8 cellular contexts compared by ENCODE assay signal in the genomic region with DNA sequence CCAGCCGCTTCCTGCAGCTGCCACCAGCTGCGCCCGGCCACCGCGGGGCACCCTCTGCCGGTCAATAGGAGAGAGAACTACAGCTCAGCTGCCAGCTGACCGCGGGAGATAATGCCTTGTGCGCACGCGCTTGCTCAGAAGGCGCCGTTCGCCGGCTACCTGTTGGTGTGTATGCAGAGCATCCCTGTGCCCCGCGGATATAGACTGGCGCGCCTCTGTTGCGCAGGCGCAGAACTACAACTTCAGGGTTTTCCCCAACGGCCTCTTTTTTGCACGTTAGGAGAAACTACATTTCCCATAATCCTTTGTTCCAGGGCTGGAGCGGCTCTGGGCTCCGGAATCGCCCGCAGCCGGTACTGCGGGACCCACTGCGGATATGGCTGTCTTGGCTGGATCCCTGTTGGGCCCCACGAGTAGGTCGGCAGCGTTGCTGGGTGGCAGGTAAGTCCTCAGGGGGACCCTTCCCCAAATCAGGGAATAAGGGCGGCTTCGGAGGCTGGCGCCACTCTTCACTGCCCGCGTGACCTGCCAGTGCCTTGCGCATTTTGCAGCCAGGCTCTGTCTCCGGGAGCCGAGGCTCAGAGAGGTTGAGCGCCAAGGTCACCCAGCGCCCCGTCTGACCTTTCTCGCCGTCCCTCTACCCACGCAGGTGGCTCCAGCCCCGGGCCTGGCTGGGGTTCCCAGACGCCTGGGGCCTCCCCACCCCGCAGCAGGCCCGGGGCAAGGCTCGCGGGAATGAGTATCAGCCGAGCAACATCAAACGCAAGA. TPM values are rescaled to one million over a fixed set of nuclear protein-coding genes. Genes with fewer than 3 reads are reported as not detected.
A peak's percentile ranks its signal among the peaks of the same experiment; 100 is the strongest.
DNase-seq lines count a peak whose midpoint lies in the region; ATAC-seq lines count a peak whose summit lies in the region.

A gene (plus strand): TSS at position 356 of the 768 bp plus-strand sequence. CDS start 21 bp downstream, at position 377.

- H3K4me3 ChIP-seq in BLaER1: peak within 1 kb of the TSS; percentile 88

- CTCF ChIA-PET in activated CD4-positive, alpha-beta T cell treated with anti-CD3 and anti-CD28 coated beads, Interleukin-2, amount 10 ng/mL, durations not matched to agents 7 days and 5 days (lab: Charles Lee): interaction anchor here (0.6 to 3.1 kb wide), 15 partner anchors 9 to 629 kb away, joined by 3 to 19 read pairs (median 4); a partner anchor contains a TSS

- H3K4me1 Mint-ChIP-seq in activated CD4-positive, alpha-beta T cell treated with anti-CD3 and anti-CD28 coated beads, Interleukin-2, amount 10 ng/mL, durations not matched to agents 7 days and 5 days: peaks cover 54% of the 10 kb centered on the region

- peaks cover 14% of the 10 kb centered on the region for H3K36me3 ChIP-seq in BLaER1

- H3K36me3 Mint-ChIP-seq in activated CD4-positive, alpha-beta T cell treated with anti-CD3 and anti-CD28 coated beads, Interleukin-2, amount 10 ng/mL, durations not matched to agents 7 days and 5 days (ENCODE audit: low read depth): peaks cover 4% of the 10 kb centered on the region

- H3K9ac ChIP-seq in BLaER1: peak within 1 kb of the TSS; percentile 94

- peaks cover 72% of the 10 kb centered on the region for H3K4me1 ChIP-seq in BLaER1

- H3K9me3 ChIP-seq in BLaER1: no peaks in the 10 kb centered on the region

- peak within 1 kb of the TSS; percentile 94 for H3K27ac Mint-ChIP-seq in activated CD4-positive, alpha-beta T cell treated with anti-CD3 and anti-CD28 coated beads, Interleukin-2, amount 10 ng/mL, durations not matched to agents 7 days and 5 days

- peak within 1 kb of the TSS; percentile 91 for H3K4me3 Mint-ChIP-seq in activated CD4-positive, alpha-beta T cell treated with anti-CD3 and anti-CD28 coated beads, Interleukin-2, amount 10 ng/mL, durations not matched to agents 7 days and 5 days

- no peaks in the 10 kb centered on the region for H3K27me3 Mint-ChIP-seq in activated CD4-positive, alpha-beta T cell treated with anti-CD3 and anti-CD28 coated beads, Interleukin-2, amount 10 ng/mL, durations not matched to agents 7 days and 5 days

- ATAC-seq in HG03469 (IDR thresholded peaks at IDR 0.05; ENCODE audit: unreplicated experiment): peak; percentile 69

- peak within 1 kb of the TSS; percentile 99 for H3K4me2 ChIP-seq in BLaER1

- no peaks in the 10 kb centered on the region for H3K9me3 Mint-ChIP-seq in activated CD4-positive, alpha-beta T cell treated with anti-CD3 and anti-CD28 coated beads, Interleukin-2, amount 10 ng/mL, durations not matched to agents 7 days and 5 days

- H3K27ac ChIP-seq in BLaER1: peak within 1 kb of the TSS; percentile 93

- DNase-seq in GM19240 (ENCODE audit: insufficient read length, low spot score) (peak; percentile 81), NCI-H526 treated with DMSO at 0.1 percent for 48 hours (lab: John Stamatoyannopoulos, UW) (peak; percentile 92), cortex of kidney (lab: John Stamatoyannopoulos, UW) (peak; percentile 90), left kidney (ENCODE audit: low read depth, low spot score) (peak; percentile 100)
- peak; percentile 97 for DNase-seq in activated CD4-positive, alpha-beta T cell treated with anti-CD3 and anti-CD28 coated beads, Interleukin-2, amount 10 ng/mL, durations not matched to agents 7 days and 5 days
- peak; percentile 88 for DNase-seq in stimulated activated CD4-positive, alpha-beta T cell treated with anti-CD3 and anti-CD28 coated beads, Interleukin-2, amount 100 ng/mL, for 4 hours (ENCODE audit: low read depth)

- H3K27me3 ChIP-seq in BLaER1: no peaks in the 10 kb centered on the region

- H4K20me1 ChIP-seq in BLaER1: peaks cover 29% of the 10 kb centered on the region

- POLR2A ChIA-PET in activated CD4-positive, alpha-beta T cell treated with anti-CD3 and anti-CD28 coated beads, Interleukin-2, amount 10 ng/mL, durations not matched to agents 7 days and 5 days (lab: Charles Lee): no interaction called here

RNA-seq across cellular contexts. Expression of the gene that starts here (rescaled TPM):
- total RNA-seq in activated CD4-positive, alpha-beta T cell treated with anti-CD3 and anti-CD28 coated beads, Interleukin-2, amount 10 ng/mL, durations not matched to agents 7 days and 5 days: 10 to 100 TPM; 79.5 to 80.8 TPM

Comparison
In these comparisons a context has a peak if more than half of its experiments do, and no peak if none do; other contexts are left out.
1. Peak in every context shown above with its lines: DNase-seq, ATAC-seq, H3K4me3 ChIP-seq and H3K27ac ChIP-seq.